ENCODE assay signal across 8 cellular contexts in genomic region chr12:96195845-96196451, GRCh38. TPM values are rescaled to one million over a fixed set of nuclear protein-coding genes. Genes with fewer than 3 reads are reported as not detected.
DNase-seq lines count a peak whose midpoint lies in the region; ATAC-seq, FAIRE-seq and TF ChIP-seq lines count a peak whose summit lies in the region.

No MANE protein-coding gene starts in this region.

- peaks cover 22% of the 10 kb centered on the region for H3K4me1 ChIP-seq in HepG2 (ENCODE audit: insufficient read depth, low read length)

- no peaks in the 10 kb centered on the region; a peak in 1 of 5 replicates for H3K27me3 ChIP-seq in HepG2 (ENCODE audit: control insufficient read depth in 1 of 2, insufficient read depth in 2 of 2, low read length in 2 of 2)

- no peak for FAIRE-seq in HepG2 (lab: Jason Lieb, UNC)

- H3K4me3 ChIP-seq in HepG2 (replicated peaks in 1 of 3; ENCODE audit: insufficient read depth in 1 of 3, low read depth in 2 of 3, low read length in 3 of 3), result peak overlapping the region in 2 of 3 experiments; percentile 40 to 82; a peak in 4 of 6 replicates

- CTCF ChIA-PET in HepG2 (lab: Yijun Ruan, JAX; ENCODE audit: low intra/inter-chr PET ratio, low total read pairs), result no interaction called here

- POLR2A ChIA-PET in HepG2 (lab: Yijun Ruan, JAX), result no interaction called here

- no peak overlapping the region for H3K9ac ChIP-seq in HepG2 (ENCODE audit: insufficient read depth, low read depth, low read length)

- H3K79me2 ChIP-seq in HepG2 (ENCODE audit: insufficient read depth, low read length), result no peaks in the 10 kb centered on the region

- TF ChIP-seq POLR2A in HepG2 (IDR thresholded peaks at IDR 0.05; ENCODE audit: insufficient read depth in 1 of 2, low read depth in 2 of 2, low read length in 2 of 2), result no peak

- no peaks in the 10 kb centered on the region for H3K9me3 Mint-ChIP-seq in T-helper 2 cell treated with Interferon-gamma antibody and Interleukin-4, amounts not matched to agents 5 μg/mL and 100 μg/mL, for 36 hours

- H3K27me3 Mint-ChIP-seq in T-helper 2 cell treated with Interferon-gamma antibody and Interleukin-4, amounts not matched to agents 5 μg/mL and 100 μg/mL, for 36 hours (ENCODE audit: low read depth), result no peaks in the 10 kb centered on the region

- 34% methylated on average over 11 of the region's 14 CpGs for WGBS in HepG2 (ENCODE audit: low lambda C conversion rate)

- ATAC-seq in activated CD4-positive, CD25-positive, alpha-beta regulatory T cell treated with anti-CD3 and anti-CD28 coated beads, Interleukin-2, amount 50 U/mL, for 24 hours, result peak; percentile 12 to 17
- ATAC-seq in HepG2 (no peak), HG03457 (IDR thresholded peaks at IDR 0.05; ENCODE audit: unreplicated experiment) (no peak), GM18909 (IDR thresholded peaks at IDR 0.05; ENCODE audit: poor library complexity, unreplicated experiment) (no peak)

- no peaks in the 10 kb centered on the region for H3K9me3 ChIP-seq in HepG2 (ENCODE audit: low read length)

- H3K4me3 Mint-ChIP-seq in T-helper 2 cell treated with Interferon-gamma antibody and Interleukin-4, amounts not matched to agents 5 μg/mL and 100 μg/mL, for 36 hours, result peak overlapping the region; percentile 94

- DNase-seq in activated CD4-positive, CD25-positive, alpha-beta regulatory T cell (lab: John Stamatoyannopoulos, UW), result no peak
- DNase-seq in T-helper 2 cell treated with Interferon-gamma antibody and Interleukin-4, amounts not matched to agents 5 μg/mL and 100 μg/mL, for 36 hours (ENCODE audit: low spot score), result no peak
- DNase-seq in central memory CD4-positive, alpha-beta T cell, result peak; percentile 24
- DNase-seq in HepG2 (ENCODE audit: low spot score), result no peak
- peak; percentile 55 for DNase-seq in stimulated activated naive CD4-positive, alpha-beta T cell treated with Interleukin-2 at 50 U/mL for 16 hours (lab: John Stamatoyannopoulos, UW)

- H3K4me1 Mint-ChIP-seq in T-helper 2 cell treated with Interferon-gamma antibody and Interleukin-4, amounts not matched to agents 5 μg/mL and 100 μg/mL, for 36 hours (ENCODE audit: low read depth), result peaks cover 52% of the 10 kb centered on the region

- H3K27ac Mint-ChIP-seq in T-helper 2 cell treated with Interferon-gamma antibody and Interleukin-4, amounts not matched to agents 5 μg/mL and 100 μg/mL, for 36 hours, result peak overlapping the region; percentile 93

- no peaks in the 10 kb centered on the region for H4K20me1 ChIP-seq in HepG2 (ENCODE audit: insufficient read depth, low read length)

- no peak for TF ChIP-seq RAD21 in HepG2 (CRISPR knock-in tag; IDR thresholded peaks at IDR 0.05)

- H2AFZ ChIP-seq in HepG2 (ENCODE audit: low read length), result no peak overlapping the region

- no TSS peak for BruUV-seq in HepG2 (replicated peaks; lab: Mats Ljungman, UMichigan)

- in situ Hi-C loops in HepG2 (cut with HindIII; ENCODE audit: extremely low pct_ligation_motif_present, low pct_unique_long_range_greater_than_20kb), result no loop called here

- H3K27ac ChIP-seq in HepG2 (ENCODE audit: extremely low read length, insufficient read depth, low read length), result no peak overlapping the region

- no peaks in the 10 kb centered on the region for H3K36me3 ChIP-seq in HepG2 (replicated peaks in 1 of 2; ENCODE audit: control insufficient read depth in 1 of 2, insufficient read depth in 2 of 2, low read length in 2 of 2)

- intact Hi-C loops in HepG2 (cut with micrococcal nuclease; ENCODE audit: unreplicated experiment), result no loop called here

- TF ChIP-seq EP300 in HepG2 (IDR thresholded peaks at IDR 0.05; ENCODE audit: low read depth in 2 of 2, low read length in 2 of 2) (no peak), HepG2 (CRISPR knock-in tag; IDR thresholded peaks at IDR 0.05; ENCODE audit: borderline replicate concordance) (no peak)

- H3K4me2 ChIP-seq in HepG2 (ENCODE audit: low read depth, low read length), result peak overlapping the region; percentile 55

- TF ChIP-seq CTCF in HepG2 (CRISPR knock-in tag; IDR thresholded peaks at IDR 0.05), result no peak

- H3K36me3 Mint-ChIP-seq in T-helper 2 cell treated with Interferon-gamma antibody and Interleukin-4, amounts not matched to agents 5 μg/mL and 100 μg/mL, for 36 hours (ENCODE audit: low read depth), result peaks cover 13% of the 10 kb centered on the region

TF ChIP-seq in HepG2, 621 proteins besides CTCF, POLR2A, EP300 and RAD21 (continues in another document):
- TF ChIP-seq ZBTB10 (CRISPR knock-in tag; IDR thresholded peaks at IDR 0.05; ENCODE audit: borderline replicate concordance), result peak; percentile 81; the same call in 1 of the 2 replicates
- TF ChIP-seq DRAP1 (CRISPR knock-in tag; IDR thresholded peaks at IDR 0.05), result no peak
- TF ChIP-seq MIXL1 (CRISPR knock-in tag; IDR thresholded peaks at IDR 0.05), result 0 out of 2 replicates have a peak, but pooled peaks have one; percentile 22
- TF ChIP-seq ZXDC (CRISPR knock-in tag; IDR thresholded peaks at IDR 0.05), result no peak

RNA-seq across cellular contexts. Expression of gene ELK3, which starts 1.8 kb away (rescaled TPM):
- 3.0 and 3.2 TPM in 2 replicates for total RNA-seq in HepG2 (2016; rRNA removed; fragmentation: Illumina TruSeq; extraction: Trizol)
- 1.2 and 1.3 TPM in 2 replicates for total RNA-seq in HepG2 (2016; cell fraction: cytosol; rRNA removed; fragmentation: Illumina TruSeq; extraction: Trizol; ENCODE audit: low read depth)
- 2.3 and 2.7 TPM in 2 replicates for total RNA-seq in HepG2 (2016; cell fraction: insoluble cytoplasmic fraction; rRNA removed; fragmentation: Illumina TruSeq; extraction: Trizol)
- 4.8 and 5.0 TPM in 2 replicates for total RNA-seq in HepG2 (2016; cell fraction: membrane; rRNA removed; fragmentation: Illumina TruSeq; extraction: Trizol)
- total RNA-seq in HepG2 (2016; cell fraction: nucleus; rRNA removed; fragmentation: Illumina TruSeq; extraction: Trizol), result 2.7 and 3.9 TPM in 2 replicates
- polyA plus RNA-seq in HepG2 (2011; rRNA removed), result 2.4 and 2.9 TPM in 2 replicates
- 1.5 and 2.1 TPM in 2 replicates for polyA plus RNA-seq in HepG2 (2011; cell fraction: cytosol; rRNA removed)
- 1.2 and 2.1 TPM in 2 replicates for polyA plus RNA-seq in HepG2 (2011; cell fraction: nucleus; rRNA removed)
- polyA plus RNA-seq in HepG2 (2012), result 1.8 and 2.5 TPM in 2 replicates
- 1.5 and 2.0 TPM in 2 replicates for polyA plus RNA-seq in HepG2 (2016; cell fraction: cytosol; fragmentation: Illumina TruSeq; extraction: Trizol; ENCODE audit: low read depth)
- polyA plus RNA-seq in HepG2 (2016; cell fraction: insoluble cytoplasmic fraction; fragmentation: Illumina TruSeq; extraction: Trizol; ENCODE audit: low read depth), result 4.0 and 4.7 TPM in 2 replicates
- polyA plus RNA-seq in HepG2 (2016; cell fraction: membrane; fragmentation: Illumina TruSeq; extraction: Trizol; ENCODE audit: low read depth), result 3.8 and 4.8 TPM in 2 replicates
- polyA plus RNA-seq in HepG2 (2016; cell fraction: nucleus; fragmentation: Illumina TruSeq; extraction: Trizol; ENCODE audit: insufficient read depth, low read depth), result 3.9 and 4.5 TPM in 2 replicates
- 5.5 and 9.6 TPM in 2 replicates for polyA minus RNA-seq in HepG2 (2011; rRNA and poly(A)+ RNA removed; ENCODE audit: low replicate concordance)
- polyA minus RNA-seq in HepG2 (2011; cell fraction: cytosol; rRNA and poly(A)+ RNA removed), result 3.2 and 3.3 TPM in 2 replicates
- 2.6 and 2.7 TPM in 2 replicates for polyA minus RNA-seq in HepG2 (2011; cell fraction: nucleus; rRNA and poly(A)+ RNA removed)

Comparison
In these comparisons a context has a peak if more than half of its experiments do, and no peak if none do; other contexts are left out.
1. ATAC-seq: peak in activated CD4-positive, CD25-positive, alpha-beta regulatory T cell treated with anti-CD3 and anti-CD28 coated beads, Interleukin-2, amount 50 U/mL, for 24 hours (2 of 2); none in HepG2 (single experiment), HG03457 (single experiment) and GM18909 (single experiment).
2. DNase-seq: peak in central memory CD4-positive, alpha-beta T cell (single experiment) and stimulated activated naive CD4-positive, alpha-beta T cell treated with Interleukin-2 at 50 U/mL for 16 hours (single experiment); none in activated CD4-positive, CD25-positive, alpha-beta regulatory T cell (0 of 4), T-helper 2 cell treated with Interferon-gamma antibody and Interleukin-4, amounts not matched to agents 5 μg/mL and 100 μg/mL, for 36 hours (single experiment) and HepG2 (single experiment).